21 cellular contexts compared by ENCODE assay signal in genomic region chr9:126952180-126952960, GRCh38. TPM values are rescaled to one million over a fixed set of nuclear protein-coding genes. Genes with fewer than 3 reads are reported as not detected.
DNase-seq lines count a peak whose midpoint lies in the region; ATAC-seq, FAIRE-seq and TF ChIP-seq lines count a peak whose summit lies in the region.
"Had no signal": no experiment of that assay in that cellular context is flagged by ENCODE, and none has a peak within 500 bp of the region (broad histone marks: within the 10 kb centered on the region; RNA-seq: fewer than 3 reads in every experiment).

No MANE protein-coding gene starts in this region.

- H3K4me3 ChIP-seq in astrocyte (ENCODE audit: insufficient read depth, low read depth, low read length): no peak overlapping the region
- H3K4me3 ChIP-seq in left lung: no peak overlapping the region
- H3K4me3 ChIP-seq in sigmoid colon: no peak overlapping the region
- H3K4me3 ChIP-seq: lung, pancreas, skin epidermis had no signal

- peaks cover 2% of the 10 kb centered on the region for H3K9me3 Mint-ChIP-seq in astrocyte (ENCODE audit: unreplicated experiment)
- H3K9me3 Mint-ChIP-seq: immature natural killer cell, naive B cell had no signal

- TF ChIP-seq EP300 in sigmoid colon (IDR thresholded peaks at IDR 0.05): peak in 1 of 4 donors; percentile 16

- H3K4me3 Mint-ChIP-seq in astrocyte (ENCODE audit: unreplicated experiment): no peak overlapping the region
- H3K4me3 Mint-ChIP-seq: immature natural killer cell had no signal

- no peaks in the 10 kb centered on the region for H4K20me1 ChIP-seq in astrocyte (ENCODE audit: insufficient read depth, low read length)

- H3K27ac ChIP-seq in astrocyte (ENCODE audit: low read depth, low read length) (no peak overlapping the region), left lung (peak overlapping the region in 1 of 2 donors; percentile 51), sigmoid colon (peak overlapping the region; percentile 3 to 65 (median 39))
- H3K27ac ChIP-seq: pancreas had no signal

- ATAC-seq in left lung (peak; percentile 70), GM19395 (IDR thresholded peaks at IDR 0.05; ENCODE audit: unreplicated experiment) (no peak)
- ATAC-seq: stimulated activated naive CD8-positive, alpha-beta T cell treated with anti-CD3 and anti-CD28 coated beads, Interleukin-15, Interleukin-2, amounts not matched to agents 100 U/mL and 50 U/mL, for 24 hours had no signal

- H3K4me1 Mint-ChIP-seq in astrocyte (ENCODE audit: low read depth, unreplicated experiment): peaks cover 8% of the 10 kb centered on the region
- H3K4me1 Mint-ChIP-seq: immature natural killer cell had no signal

- 91 to 95% methylated on average over 11 of the region's 11 CpGs for WGBS in sigmoid colon, 2 donors

- no peaks in the 10 kb centered on the region for H3K79me2 ChIP-seq in astrocyte (ENCODE audit: insufficient read depth, low read length)

- H3K27me3 Mint-ChIP-seq in astrocyte (ENCODE audit: low read depth, unreplicated experiment): peaks cover 17% of the 10 kb centered on the region
- H3K27me3 Mint-ChIP-seq: naive B cell had no signal

- DNase-seq in ELF-1 (ENCODE audit: low read depth, low spot score) (peak; percentile 40), astrocyte (ENCODE audit: low read depth) (peak; percentile 42), left lung (peak in 1 of 2 donors; percentile 42), sigmoid colon (no peak), GM13976 (ENCODE audit: low spot score) (no peak), NCI-H1930 (lab: John Stamatoyannopoulos, UW) (no peak), pons (ENCODE audit: low spot score) (no peak)
- DNase-seq: activated naive CD4-positive, alpha-beta T cell treated with anti-CD3 and anti-CD28 coated beads, Interleukin-2, amount 50 U/mL, for 16 hours; BE2C; Caco-2; immature natural killer cell; naive B cell; NCI-H1417; NCI-H524 treated with DMSO at 0.1 percent for 48 hours; pancreas; stimulated activated naive CD8-positive, alpha-beta T cell treated with anti-CD3 and anti-CD28 coated beads, Interleukin-15, Interleukin-2, amounts not matched to agents 100 U/mL and 50 U/mL, for 24 hours; trophoblast cell had no signal

- H3K27me3 ChIP-seq in astrocyte (ENCODE audit: insufficient read depth, low read length): no peaks in the 10 kb centered on the region
- no peaks in the 10 kb centered on the region for H3K27me3 ChIP-seq in left lung
- H3K27me3 ChIP-seq in sigmoid colon: no peaks in the 10 kb centered on the region
- H3K27me3 ChIP-seq: BE2C, pancreas had no signal

- no peak overlapping the region for H3K27ac Mint-ChIP-seq in astrocyte (ENCODE audit: unreplicated experiment)
- H3K27ac Mint-ChIP-seq: immature natural killer cell had no signal

- no peak overlapping the region for H2AFZ ChIP-seq in astrocyte (ENCODE audit: low read depth, low read length)

- intact Hi-C loops in left lung (cut with DNase I): no loop called here
- intact Hi-C loops in sigmoid colon (cut with DNase I): no loop called here

- no peak for TF ChIP-seq POLR2A in sigmoid colon (IDR thresholded peaks at IDR 0.05)

- no peaks in the 10 kb centered on the region for H3K36me3 ChIP-seq in astrocyte (ENCODE audit: insufficient read depth, low read length)
- no peaks in the 10 kb centered on the region for H3K36me3 ChIP-seq in left lung
- no peaks in the 10 kb centered on the region for H3K36me3 ChIP-seq in sigmoid colon
- H3K36me3 ChIP-seq: BE2C, pancreas had no signal

- no peak for FAIRE-seq in astrocyte (lab: Jason Lieb, UNC)
- FAIRE-seq: endometrium, pancreas had no signal

- no peaks in the 10 kb centered on the region for H3K36me3 Mint-ChIP-seq in astrocyte (ENCODE audit: low read depth, unreplicated experiment)

- H3K4me1 ChIP-seq in astrocyte (ENCODE audit: insufficient read depth, low read length) (peaks cover 5% of the 10 kb centered on the region), left lung (peaks cover 3% of the 10 kb centered on the region in 2 donors), sigmoid colon (peaks cover 0 to 33% (median 19%) of the 10 kb centered on the region in 4 donors)
- H3K4me1 ChIP-seq: BE2C, pancreas had no signal

- in situ Hi-C loops in GM13976 (cut with MboI; ENCODE audit: low sequenced_read_pairs, unreplicated experiment): no loop called here

- TF ChIP-seq CTCF in astrocyte (IDR thresholded peaks at IDR 0.05; ENCODE audit: insufficient read depth, low read depth, low read length) (no peak), left lung (IDR thresholded peaks at IDR 0.05) (no peak), sigmoid colon (IDR thresholded peaks at IDR 0.05) (no peak), GM13976 (IDR thresholded peaks at IDR 0.05; ENCODE audit: borderline replicate concordance, control extremely low read depth, extremely low read depth, insufficient read depth, missing control alignments) (no peak)

- no peaks in the 10 kb centered on the region for H3K9me3 ChIP-seq in astrocyte (ENCODE audit: insufficient read depth, low read depth, low read length)
- no peaks in the 10 kb centered on the region for H3K9me3 ChIP-seq in left lung
- H3K9me3 ChIP-seq in sigmoid colon: no peaks in the 10 kb centered on the region
- H3K9me3 ChIP-seq: BE2C, Caco-2, pancreas had no signal

- H3K4me2 ChIP-seq in astrocyte (ENCODE audit: low read length): no peak overlapping the region

- no peak overlapping the region for H3K9ac ChIP-seq in astrocyte (ENCODE audit: low read length)

RNA-seq across cellular contexts. Expression of gene RALGPS1, which starts 37.8 kb away (rescaled TPM):
- total RNA-seq in astrocyte (1.7 and 2.8 TPM in 2 replicates), left lung (10 to 100 TPM; 11.9 to 16.2 TPM), sigmoid colon (10 to 100 TPM; 11.4 to 18.6 (median 14.3) TPM)
- polyA plus RNA-seq in sigmoid colon: 10 to 100 TPM in 1 of 3 donors, 1 to 10 TPM in 2; 6.6 to 11.0 (median 9.0) TPM

Comparison
In these comparisons a context has a peak if more than half of its experiments do, and no peak if none do; other contexts are left out.
1. DNase-seq: peak in ELF-1 (single experiment) and astrocyte (single experiment); none in sigmoid colon (single experiment), GM13976 (single experiment), NCI-H1930 (0 of 2) and pons (single experiment).